8 cellular contexts compared by ENCODE assay signal in genomic region chrX:8748855-8749254, GRCh38. TPM values are rescaled to one million over a fixed set of nuclear protein-coding genes. Genes with fewer than 3 reads are reported as not detected.
DNase-seq lines count a peak whose midpoint lies in the region; ATAC-seq, FAIRE-seq and TF ChIP-seq lines count a peak whose summit lies in the region.

No MANE protein-coding gene starts in this region.

- no peaks in the 10 kb centered on the region for H3K4me1 Mint-ChIP-seq in activated T-cell treated with anti-CD3 and anti-CD28 coated beads, Interleukin-2, amount 50 U/mL, for 72 hours (ENCODE audit: low read depth)
- no peaks in the 10 kb centered on the region for H3K4me1 Mint-ChIP-seq in stimulated activated effector memory CD8-positive, alpha-beta T cell treated with anti-CD3 and anti-CD28 coated beads, Interleukin-12 subunit alpha, Interleukin-12 subunit beta, amount 100 ng/mL, for 72 hours

- H3F3A ChIP-seq in smooth muscle cell (ENCODE audit: low read depth): no peaks in the 10 kb centered on the region

- no peaks in the 10 kb centered on the region for H3K36me3 ChIP-seq in OCI-LY7 (ENCODE audit: insufficient read depth, low read length)
- H3K36me3 ChIP-seq in fibroblast of lung (ENCODE audit: control insufficient read depth, insufficient read depth, low read length): no peaks in the 10 kb centered on the region
- H3K36me3 ChIP-seq in smooth muscle cell (ENCODE audit: low read depth): no peaks in the 10 kb centered on the region

- H3K9ac ChIP-seq in fibroblast of lung (ENCODE audit: insufficient read depth, low read length): no peak overlapping the region
- H3K9ac ChIP-seq in smooth muscle cell (ENCODE audit: low read depth): no peak overlapping the region

- POLR2A ChIA-PET in OCI-LY7 (lab: Charles Lee): no interaction called here

- no peaks in the 10 kb centered on the region for H3K4me1 ChIP-seq in OCI-LY7 (ENCODE audit: insufficient read depth, low read length, poor library complexity, severe bottlenecking)
- no peaks in the 10 kb centered on the region for H3K4me1 ChIP-seq in fibroblast of lung (ENCODE audit: control insufficient read depth, extremely low read depth, insufficient read depth, low read length)
- H3K4me1 ChIP-seq in smooth muscle cell (ENCODE audit: low read depth): no peaks in the 10 kb centered on the region

- intact Hi-C loops in OCI-LY7 (cut with micrococcal nuclease; ENCODE audit: unreplicated experiment): loop anchor here (5.0 kb wide), 1 partner anchor 752 kb away; no protein-coding TSS in a partner anchor

- no TSS peak for BruUV-seq in OCI-LY7 (replicated peaks; lab: Mats Ljungman, UMichigan)

- peaks cover 14% of the 10 kb centered on the region for H3K27me3 Mint-ChIP-seq in activated T-cell treated with anti-CD3 and anti-CD28 coated beads, Interleukin-2, amount 50 U/mL, for 72 hours (ENCODE audit: low read depth)

- CTCF ChIA-PET in OCI-LY7 (lab: Charles Lee; ENCODE audit: unreplicated experiment): no interaction called here

- FAIRE-seq in D721Med (lab: Jason Lieb, UNC): no peak

- H4K20me1 ChIP-seq in OCI-LY7 (ENCODE audit: insufficient read depth, low read length): no peaks in the 10 kb centered on the region
- no peaks in the 10 kb centered on the region for H4K20me1 ChIP-seq in fibroblast of lung (ENCODE audit: control insufficient read depth, extremely low read depth, insufficient read depth, low read length)
- H4K20me1 ChIP-seq in smooth muscle cell (ENCODE audit: low read depth): no peaks in the 10 kb centered on the region

- no peaks in the 10 kb centered on the region for H3K9me2 ChIP-seq in OCI-LY7 (ENCODE audit: insufficient read depth, low read length)

- WGBS in smooth muscle cell (ENCODE audit: low lambda C conversion rate): 47% methylated on average over 6 of the region's 6 CpGs

- H3K27ac ChIP-seq in OCI-LY7 (ENCODE audit: low read depth, low read length, poor library complexity, severe bottlenecking): no peak overlapping the region
- H3K27ac ChIP-seq in fibroblast of lung (ENCODE audit: insufficient read depth, low read length): no peak overlapping the region
- H3K27ac ChIP-seq in smooth muscle cell (ENCODE audit: low read depth): no peak overlapping the region

- no peak overlapping the region for H2AFZ ChIP-seq in OCI-LY7 (ENCODE audit: low read length)
- H2AFZ ChIP-seq in fibroblast of lung (ENCODE audit: low read length): no peak overlapping the region
- no peak overlapping the region for H2AFZ ChIP-seq in smooth muscle cell (ENCODE audit: low read depth)

- TF ChIP-seq CTCF in D721Med (IDR thresholded peaks at IDR 0.05; ENCODE audit: insufficient read depth, missing control alignments) (peak; percentile 36), GM20000 (IDR thresholded peaks at IDR 0.05; ENCODE audit: extremely low read depth, missing control alignments) (no peak), OCI-LY7 (conservative IDR thresholded peaks at IDR 0.05; ENCODE audit: low read length) (peak; percentile 68), fibroblast of lung (conservative IDR thresholded peaks at IDR 0.05 in 1 of 2, IDR thresholded peaks at IDR 0.05 in 1 of 2; ENCODE audit: low read depth in 1 of 2, low read length in 2 of 2) (peak; percentile 49 to 66), smooth muscle cell (IDR thresholded peaks at IDR 0.05; ENCODE audit: borderline replicate concordance, insufficient read depth, poor library complexity, severe bottlenecking) (peak; percentile 45)

- no peaks in the 10 kb centered on the region for H3K9me3 Mint-ChIP-seq in activated T-cell treated with anti-CD3 and anti-CD28 coated beads, Interleukin-2, amount 50 U/mL, for 72 hours
- no peaks in the 10 kb centered on the region for H3K9me3 Mint-ChIP-seq in stimulated activated effector memory CD8-positive, alpha-beta T cell treated with anti-CD3 and anti-CD28 coated beads, Interleukin-12 subunit alpha, Interleukin-12 subunit beta, amount 100 ng/mL, for 72 hours

- DNase-seq in D721Med (ENCODE audit: insufficient read length, low spot score) (no peak), GM20000 (ENCODE audit: low spot score) (peak; percentile 24), OCI-LY7 (ENCODE audit: low spot score) (peak; percentile 6), fibroblast of lung (ENCODE audit: low read depth in 2 of 2) (peak; percentile 22 to 54), smooth muscle cell (lab: John Stamatoyannopoulos, UW; ENCODE audit: unreplicated experiment) (no peak)
- no peak for DNase-seq in activated T-cell treated with anti-CD3 and anti-CD28 coated beads, Interleukin-2, amount 50 U/mL, for 72 hours
- DNase-seq in stimulated activated effector memory CD8-positive, alpha-beta T cell treated with anti-CD3 and anti-CD28 coated beads, Interleukin-12 subunit alpha, Interleukin-12 subunit beta, amount 100 ng/mL, for 72 hours (ENCODE audit: low spot score in 2 of 2): no peak

- no peaks in the 10 kb centered on the region for H3K79me2 ChIP-seq in OCI-LY7 (ENCODE audit: insufficient read depth, low read depth, low read length)
- H3K79me2 ChIP-seq in fibroblast of lung (ENCODE audit: control insufficient read depth, insufficient read depth, low read length): no peaks in the 10 kb centered on the region
- H3K79me2 ChIP-seq in smooth muscle cell (ENCODE audit: low read depth): no peaks in the 10 kb centered on the region

- H3K9me3 ChIP-seq in OCI-LY7 (ENCODE audit: low read length): no peaks in the 10 kb centered on the region
- H3K9me3 ChIP-seq in fibroblast of lung (ENCODE audit: control insufficient read depth, insufficient read depth, low read depth, low read length): no peaks in the 10 kb centered on the region
- H3K9me3 ChIP-seq in smooth muscle cell (replicated peaks; ENCODE audit: low read depth): no peaks in the 10 kb centered on the region

- no peak overlapping the region for H3K4me2 ChIP-seq in OCI-LY7 (ENCODE audit: low read length)
- no peak overlapping the region for H3K4me2 ChIP-seq in fibroblast of lung (ENCODE audit: extremely low read depth, insufficient read depth, low read length)
- H3K4me2 ChIP-seq in smooth muscle cell: no peak overlapping the region

- H3K36me3 Mint-ChIP-seq in activated T-cell treated with anti-CD3 and anti-CD28 coated beads, Interleukin-2, amount 50 U/mL, for 72 hours (ENCODE audit: insufficient read depth in 2 of 2): no peaks in the 10 kb centered on the region
- H3K36me3 Mint-ChIP-seq in stimulated activated effector memory CD8-positive, alpha-beta T cell treated with anti-CD3 and anti-CD28 coated beads, Interleukin-12 subunit alpha, Interleukin-12 subunit beta, amount 100 ng/mL, for 72 hours: no peaks in the 10 kb centered on the region

- ATAC-seq in activated T-cell treated with anti-CD3 and anti-CD28 coated beads, Interleukin-2, amount 50 U/mL, for 72 hours (replicated peaks in 1 of 2): no peak
- ATAC-seq in GM21619 (IDR thresholded peaks at IDR 0.05; ENCODE audit: unreplicated experiment): no peak
- ATAC-seq in stimulated activated effector memory CD8-positive, alpha-beta T cell treated with anti-CD3 and anti-CD28 coated beads, Interleukin-12 subunit alpha, Interleukin-12 subunit beta, amount 100 ng/mL, for 72 hours: no peak

- H3K27me3 ChIP-seq in fibroblast of lung (ENCODE audit: control insufficient read depth, insufficient read depth, low read length) (no peaks in the 10 kb centered on the region), smooth muscle cell (ENCODE audit: low read depth) (no peaks in the 10 kb centered on the region)

- H3K4me3 ChIP-seq in OCI-LY7 (ENCODE audit: low read depth, low read length, poor library complexity, severe bottlenecking) (no peak overlapping the region), fibroblast of lung (replicated peaks in 1 of 4; ENCODE audit: control extremely low read depth in 1 of 4, insufficient read depth in 1 of 4, low read depth in 3 of 4, low read length in 4 of 4) (no peak overlapping the region), smooth muscle cell (no peak overlapping the region)

- no peak overlapping the region for H3K27ac Mint-ChIP-seq in activated T-cell treated with anti-CD3 and anti-CD28 coated beads, Interleukin-2, amount 50 U/mL, for 72 hours
- no peak overlapping the region for H3K27ac Mint-ChIP-seq in stimulated activated effector memory CD8-positive, alpha-beta T cell treated with anti-CD3 and anti-CD28 coated beads, Interleukin-12 subunit alpha, Interleukin-12 subunit beta, amount 100 ng/mL, for 72 hours

- no peak overlapping the region for H3K4me3 Mint-ChIP-seq in activated T-cell treated with anti-CD3 and anti-CD28 coated beads, Interleukin-2, amount 50 U/mL, for 72 hours
- H3K4me3 Mint-ChIP-seq in stimulated activated effector memory CD8-positive, alpha-beta T cell treated with anti-CD3 and anti-CD28 coated beads, Interleukin-12 subunit alpha, Interleukin-12 subunit beta, amount 100 ng/mL, for 72 hours: no peak overlapping the region

RNA-seq across cellular contexts. Expression of gene ANOS1, which starts 16.9 kb away (rescaled TPM):
- not detected in 2 replicates for total RNA-seq in OCI-LY7 (2014; rRNA removed; shearing (Covaris generic))
- total RNA-seq in OCI-LY7 (2022) (0.11 TPM in 1 of 2 replicates, not detected in the other), fibroblast of lung (under 0.01 TPM in 2 replicates), smooth muscle cell (73.9 and 76.3 TPM in 2 replicates)
- polyA plus RNA-seq in fibroblast of lung (0.07 and 0.14 TPM in 2 replicates), smooth muscle cell (25.3 and 29.9 TPM in 2 replicates)
- 0.08 TPM in 1 of 2 replicates, not detected in the other for polyA plus RNA-seq in fibroblast of lung (2012)
- not detected in 2 replicates for polyA minus RNA-seq in fibroblast of lung (ENCODE audit: low replicate concordance)
- total RNA-seq in activated T-cell treated with anti-CD3 and anti-CD28 coated beads, Interleukin-2, amount 50 U/mL, for 72 hours: not detected

RNA-seq across cellular contexts. Expression of gene FAM9A, which starts 52.3 kb away (rescaled TPM):
- total RNA-seq in OCI-LY7 (2014; rRNA removed; shearing (Covaris generic)): not detected in 2 replicates
- total RNA-seq in OCI-LY7 (2022): not detected in 2 replicates
- not detected in 2 replicates for total RNA-seq in fibroblast of lung
- not detected in 2 replicates for polyA plus RNA-seq in fibroblast of lung
- polyA plus RNA-seq in fibroblast of lung (2012): not detected in 2 replicates
- not detected in 2 replicates for polyA minus RNA-seq in fibroblast of lung (ENCODE audit: low replicate concordance)
- not detected in 2 replicates for total RNA-seq in smooth muscle cell
- not detected in 2 replicates for polyA plus RNA-seq in smooth muscle cell
- total RNA-seq in activated T-cell treated with anti-CD3 and anti-CD28 coated beads, Interleukin-2, amount 50 U/mL, for 72 hours: not detected

Comparison
In these comparisons a context has a peak if more than half of its experiments do, and no peak if none do; other contexts are left out.
1. DNase-seq: peak in GM20000 (single experiment), OCI-LY7 (single experiment) and fibroblast of lung (2 of 2); none in D721Med (single experiment), smooth muscle cell (single experiment), activated T-cell treated with anti-CD3 and anti-CD28 coated beads, Interleukin-2, amount 50 U/mL, for 72 hours (0 of 2) and stimulated activated effector memory CD8-positive, alpha-beta T cell treated with anti-CD3 and anti-CD28 coated beads, Interleukin-12 subunit alpha, Interleukin-12 subunit beta, amount 100 ng/mL, for 72 hours (0 of 2).
2. RNA of gene ANOS1, which starts 16.9 kb away (total RNA-seq): 73.9 to 76.3 TPM in smooth muscle cell; not detected in activated T-cell treated with anti-CD3 and anti-CD28 coated beads, Interleukin-2, amount 50 U/mL, for 72 hours, 0.11 TPM in OCI-LY7 and under 0.01 TPM in fibroblast of lung; every median in the first group is over 10 times any median in the second.